18 cellular contexts compared by ENCODE assay signal in genomic region chr3:57949344-57949743, GRCh38. TPM values are rescaled to one million over a fixed set of nuclear protein-coding genes. Genes with fewer than 3 reads are reported as not detected.
DNase-seq lines count a peak whose midpoint lies in the region; ATAC-seq and TF ChIP-seq lines count a peak whose summit lies in the region.
"Had no signal": no experiment of that assay in that cellular context is flagged by ENCODE, and none has a peak within 500 bp of the region (broad histone marks: within the 10 kb centered on the region; RNA-seq: fewer than 3 reads in every experiment).

No MANE protein-coding gene starts in this region.

- H3K27ac ChIP-seq in C4-2B (peak overlapping the region; percentile 61), RWPE2 (ENCODE audit: poor library complexity, severe bottlenecking) (peak overlapping the region; percentile 68), gastroesophageal sphincter (peak overlapping the region; percentile 20 to 96 (median 92)), rectal smooth muscle tissue (ENCODE audit: low read depth, low read length) (peak overlapping the region; percentile 98)
- no peak overlapping the region for H3K27ac ChIP-seq in naive thymus-derived CD4-positive, alpha-beta T cell (ENCODE audit: low read depth, low read length)
- H3K27ac ChIP-seq: ovary had no signal

- no peak overlapping the region for H3K9ac ChIP-seq in rectal smooth muscle tissue (ENCODE audit: low read length)

- H3K4me3 ChIP-seq in RWPE2 (ENCODE audit: severe bottlenecking) (no peak overlapping the region), gastroesophageal sphincter (no peak overlapping the region), rectal smooth muscle tissue (ENCODE audit: low read length) (no peak overlapping the region)
- H3K4me3 ChIP-seq in naive thymus-derived CD4-positive, alpha-beta T cell (ENCODE audit: low read length): no peak overlapping the region
- H3K4me3 ChIP-seq: ovary had no signal

- TF ChIP-seq CTCF in C4-2B (conservative IDR thresholded peaks at IDR 0.05) (no peak), RWPE2 (IDR thresholded peaks at IDR 0.05; ENCODE audit: poor library complexity, severe bottlenecking) (no peak), gastroesophageal sphincter (IDR thresholded peaks at IDR 0.05) (no peak), Calu3 (IDR thresholded peaks at IDR 0.05; ENCODE audit: unreplicated experiment) (no peak)

- no peak; the same call in 2 of the 3 replicates for ATAC-seq in RWPE2 (ENCODE audit: low read depth)
- no peak for ATAC-seq in gastroesophageal sphincter
- no peak for ATAC-seq in naive thymus-derived CD4-positive, alpha-beta T cell
- ATAC-seq in stimulated activated naive CD8-positive, alpha-beta T cell treated with anti-CD3 and anti-CD28 coated beads, Interleukin-15, amount 100 ng/mL, for 72 hours: no peak
- ATAC-seq: activated CD8-positive, alpha-beta T cell treated with anti-CD3 and anti-CD28 coated beads, Interleukin-2, amount 10 ng/mL, durations not matched to agents 7 days and 5 days; activated T-cell treated with anti-CD3 and anti-CD28 coated beads, Interleukin-2, amount 50 U/mL, for 72 hours had no signal

- H3K4me1 ChIP-seq in RWPE2 (ENCODE audit: insufficient read depth, poor library complexity, severe bottlenecking): peaks cover 27% of the 10 kb centered on the region
- peaks cover 13 to 77% (median 41%) of the 10 kb centered on the region in 3 donors for H3K4me1 ChIP-seq in gastroesophageal sphincter
- H3K4me1 ChIP-seq in rectal smooth muscle tissue (ENCODE audit: control insufficient read depth, insufficient read depth, low read length): peaks cover 42% of the 10 kb centered on the region
- H3K4me1 ChIP-seq in naive thymus-derived CD4-positive, alpha-beta T cell (ENCODE audit: control insufficient read depth in 2 of 2, insufficient read depth in 2 of 2, low read length in 2 of 2): no peaks in the 10 kb centered on the region

- CTCF ChIA-PET in Calu3 (lab: Charles Lee): interaction anchor here (0.6 kb wide), 2 partner anchors 323 to 1151 kb away, joined by 3 to 4 read pairs; no protein-coding TSS in a partner anchor
- CTCF ChIA-PET in naive thymus-derived CD4-positive, alpha-beta T cell (lab: Charles Lee): no interaction called here
- CTCF ChIA-PET in activated naive CD4-positive, alpha-beta T cell treated with anti-CD3 and anti-CD28 coated beads for 36 hours (lab: Charles Lee): no interaction called here

- no peaks in the 10 kb centered on the region for H3K9me3 ChIP-seq in RWPE2 (ENCODE audit: severe bottlenecking)
- no peaks in the 10 kb centered on the region for H3K9me3 ChIP-seq in gastroesophageal sphincter
- no peaks in the 10 kb centered on the region for H3K9me3 ChIP-seq in naive thymus-derived CD4-positive, alpha-beta T cell (ENCODE audit: control insufficient read depth in 2 of 3, low read length in 3 of 3)
- H3K9me3 ChIP-seq: ovary had no signal

- H3K27ac Mint-ChIP-seq in Calu3 (ENCODE audit: unreplicated experiment): no peak overlapping the region
- no peak overlapping the region for H3K27ac Mint-ChIP-seq in naive thymus-derived CD4-positive, alpha-beta T cell
- H3K27ac Mint-ChIP-seq in stimulated activated naive CD8-positive, alpha-beta T cell treated with anti-CD3 and anti-CD28 coated beads, Interleukin-15, amount 100 ng/mL, for 72 hours: no peak overlapping the region
- H3K27ac Mint-ChIP-seq in activated naive CD4-positive, alpha-beta T cell treated with anti-CD3 and anti-CD28 coated beads for 36 hours: no peak overlapping the region
- H3K27ac Mint-ChIP-seq: activated B cell treated with CpG ODN at 0.5 μM for 24 hours; activated CD8-positive, alpha-beta T cell treated with anti-CD3 and anti-CD28 coated beads, Interleukin-2, amount 10 ng/mL, durations not matched to agents 7 days and 5 days; activated naive CD8-positive, alpha-beta T cell treated with anti-CD3 and anti-CD28 coated beads for 36 hours; activated T-cell treated with anti-CD3 and anti-CD28 coated beads, Interleukin-2, amount 50 U/mL, for 72 hours; CD4-positive, alpha-beta T cell had no signal

- H3K4me1 Mint-ChIP-seq in Calu3 (ENCODE audit: low read depth, unreplicated experiment): peaks cover 28% of the 10 kb centered on the region
- peaks cover 0 to 1% (median 0%) of the 10 kb centered on the region in 7 donors for H3K4me1 Mint-ChIP-seq in naive thymus-derived CD4-positive, alpha-beta T cell
- peaks cover 7% of the 10 kb centered on the region for H3K4me1 Mint-ChIP-seq in stimulated activated naive CD8-positive, alpha-beta T cell treated with anti-CD3 and anti-CD28 coated beads, Interleukin-15, amount 100 ng/mL, for 72 hours
- no peaks in the 10 kb centered on the region for H3K4me1 Mint-ChIP-seq in activated naive CD4-positive, alpha-beta T cell treated with anti-CD3 and anti-CD28 coated beads for 36 hours (ENCODE audit: low read depth)
- H3K4me1 Mint-ChIP-seq: activated B cell treated with CpG ODN at 0.5 μM for 24 hours; activated naive CD8-positive, alpha-beta T cell treated with anti-CD3 and anti-CD28 coated beads for 36 hours had no signal

- BruUV-seq in Calu3 (replicated peaks; lab: Mats Ljungman, UMichigan): no TSS peak

- intact Hi-C loops in Calu3 (cut with micrococcal nuclease; ENCODE audit: unreplicated experiment): no loop called here
- intact Hi-C loops in naive thymus-derived CD4-positive, alpha-beta T cell (cut with micrococcal nuclease): no loop called here
- intact Hi-C loops in activated naive CD4-positive, alpha-beta T cell treated with anti-CD3 and anti-CD28 coated beads for 36 hours (cut with micrococcal nuclease): no loop called here

- POLR2A ChIA-PET in naive thymus-derived CD4-positive, alpha-beta T cell (lab: Charles Lee): no interaction called here

- TF ChIP-seq EP300 in gastroesophageal sphincter (IDR thresholded peaks at IDR 0.05): no peak

- TF ChIP-seq POLR2A in gastroesophageal sphincter (IDR thresholded peaks at IDR 0.05): no peak

- H3K27me3 ChIP-seq in RWPE2 (ENCODE audit: insufficient read depth, poor library complexity, severe bottlenecking): no peaks in the 10 kb centered on the region
- H3K27me3 ChIP-seq in gastroesophageal sphincter: no peaks in the 10 kb centered on the region
- no peaks in the 10 kb centered on the region for H3K27me3 ChIP-seq in rectal smooth muscle tissue (ENCODE audit: control insufficient read depth, insufficient read depth, low read length)
- H3K27me3 ChIP-seq in naive thymus-derived CD4-positive, alpha-beta T cell (ENCODE audit: control insufficient read depth in 2 of 2, insufficient read depth in 2 of 2, low read length in 2 of 2): no peaks in the 10 kb centered on the region
- H3K27me3 ChIP-seq: ovary had no signal

- H3K27me3 Mint-ChIP-seq in Calu3 (ENCODE audit: unreplicated experiment): no peaks in the 10 kb centered on the region
- peaks cover 0 to 12% (median 4%) of the 10 kb centered on the region in 5 donors for H3K27me3 Mint-ChIP-seq in naive thymus-derived CD4-positive, alpha-beta T cell
- H3K27me3 Mint-ChIP-seq in stimulated activated naive CD8-positive, alpha-beta T cell treated with anti-CD3 and anti-CD28 coated beads, Interleukin-15, amount 100 ng/mL, for 72 hours: peaks cover 7% of the 10 kb centered on the region
- no peaks in the 10 kb centered on the region for H3K27me3 Mint-ChIP-seq in activated naive CD4-positive, alpha-beta T cell treated with anti-CD3 and anti-CD28 coated beads for 36 hours (ENCODE audit: low read depth)
- H3K27me3 Mint-ChIP-seq: activated naive CD8-positive, alpha-beta T cell treated with anti-CD3 and anti-CD28 coated beads for 36 hours; CD4-positive, alpha-beta T cell had no signal

- DNase-seq in RWPE2 (ENCODE audit: low spot score) (no peak), Calu3 (no peak)
- no peak for DNase-seq in naive thymus-derived CD4-positive, alpha-beta T cell
- DNase-seq in stimulated activated naive CD8-positive, alpha-beta T cell treated with anti-CD3 and anti-CD28 coated beads, Interleukin-15, amount 100 ng/mL, for 72 hours: no peak
- DNase-seq in activated naive CD4-positive, alpha-beta T cell treated with anti-CD3 and anti-CD28 coated beads for 36 hours: no peak
- DNase-seq: activated B cell treated with CpG ODN at 0.5 μM for 24 hours; activated CD8-positive, alpha-beta T cell treated with anti-CD3 and anti-CD28 coated beads, Interleukin-2, amount 10 ng/mL, durations not matched to agents 7 days and 5 days; activated naive CD8-positive, alpha-beta T cell treated with anti-CD3 and anti-CD28 coated beads for 36 hours; activated T-cell treated with anti-CD3 and anti-CD28 coated beads, Interleukin-2, amount 50 U/mL, for 72 hours; CD4-positive, alpha-beta T cell; DMS79; MM.1S; NCI-H1694; NCI-H345 had no signal

- WGBS in gastroesophageal sphincter (ENCODE audit: low coverage in 1 of 2), 2 donors: 60 to 82% methylated on average over 1 of the region's 5 CpGs

- no peak overlapping the region for H3K4me3 Mint-ChIP-seq in Calu3 (ENCODE audit: low read depth, unreplicated experiment)
- no peak overlapping the region for H3K4me3 Mint-ChIP-seq in naive thymus-derived CD4-positive, alpha-beta T cell
- no peak overlapping the region for H3K4me3 Mint-ChIP-seq in stimulated activated naive CD8-positive, alpha-beta T cell treated with anti-CD3 and anti-CD28 coated beads, Interleukin-15, amount 100 ng/mL, for 72 hours
- H3K4me3 Mint-ChIP-seq in activated naive CD4-positive, alpha-beta T cell treated with anti-CD3 and anti-CD28 coated beads for 36 hours: no peak overlapping the region
- H3K4me3 Mint-ChIP-seq: activated B cell treated with CpG ODN at 0.5 μM for 24 hours; activated CD8-positive, alpha-beta T cell treated with anti-CD3 and anti-CD28 coated beads, Interleukin-2, amount 10 ng/mL, durations not matched to agents 7 days and 5 days; activated naive CD8-positive, alpha-beta T cell treated with anti-CD3 and anti-CD28 coated beads for 36 hours; activated T-cell treated with anti-CD3 and anti-CD28 coated beads, Interleukin-2, amount 50 U/mL, for 72 hours; CD4-positive, alpha-beta T cell had no signal

- H3K36me3 ChIP-seq in RWPE2 (ENCODE audit: low read depth): no peaks in the 10 kb centered on the region
- no peaks in the 10 kb centered on the region for H3K36me3 ChIP-seq in gastroesophageal sphincter
- no peaks in the 10 kb centered on the region for H3K36me3 ChIP-seq in rectal smooth muscle tissue (ENCODE audit: control insufficient read depth, insufficient read depth, low read length)
- H3K36me3 ChIP-seq in naive thymus-derived CD4-positive, alpha-beta T cell (ENCODE audit: control insufficient read depth in 2 of 3, insufficient read depth in 3 of 3, low read length in 3 of 3): no peaks in the 10 kb centered on the region
- H3K36me3 ChIP-seq: ovary had no signal

- no peaks in the 10 kb centered on the region for H3K9me3 Mint-ChIP-seq in Calu3 (ENCODE audit: low read depth, unreplicated experiment)
- H3K9me3 Mint-ChIP-seq in naive thymus-derived CD4-positive, alpha-beta T cell: no peaks in the 10 kb centered on the region
- no peaks in the 10 kb centered on the region for H3K9me3 Mint-ChIP-seq in stimulated activated naive CD8-positive, alpha-beta T cell treated with anti-CD3 and anti-CD28 coated beads, Interleukin-15, amount 100 ng/mL, for 72 hours
- no peaks in the 10 kb centered on the region for H3K9me3 Mint-ChIP-seq in activated naive CD4-positive, alpha-beta T cell treated with anti-CD3 and anti-CD28 coated beads for 36 hours
- H3K9me3 Mint-ChIP-seq: activated B cell treated with CpG ODN at 0.5 μM for 24 hours; activated naive CD8-positive, alpha-beta T cell treated with anti-CD3 and anti-CD28 coated beads for 36 hours; activated T-cell treated with anti-CD3 and anti-CD28 coated beads, Interleukin-2, amount 50 U/mL, for 72 hours; CD4-positive, alpha-beta T cell had no signal

- H3K36me3 Mint-ChIP-seq in Calu3 (ENCODE audit: insufficient read depth, unreplicated experiment): peaks cover 10% of the 10 kb centered on the region
- H3K36me3 Mint-ChIP-seq in naive thymus-derived CD4-positive, alpha-beta T cell: no peaks in the 10 kb centered on the region
- H3K36me3 Mint-ChIP-seq in activated naive CD4-positive, alpha-beta T cell treated with anti-CD3 and anti-CD28 coated beads for 36 hours (ENCODE audit: low read depth): no peaks in the 10 kb centered on the region
- H3K36me3 Mint-ChIP-seq: activated naive CD8-positive, alpha-beta T cell treated with anti-CD3 and anti-CD28 coated beads for 36 hours had no signal

RNA-seq across cellular contexts. Expression of gene FLNB, which starts 58.9 kb away (rescaled TPM):
- total RNA-seq in gastroesophageal sphincter: 100 to 1,000 TPM in 1 of 4 donors, 10 to 100 TPM in 3; 60.2 to 138 (median 96.2) TPM
- 136 and 147 TPM in 2 replicates for total RNA-seq in Calu3 (2022)
- 10 to 100 TPM; 39.3 to 66.7 (median 64.9) TPM for total RNA-seq in naive thymus-derived CD4-positive, alpha-beta T cell
- polyA plus RNA-seq in naive thymus-derived CD4-positive, alpha-beta T cell: 10 to 100 TPM; 15.7 to 42.2 TPM
- total RNA-seq in activated naive CD4-positive, alpha-beta T cell treated with anti-CD3 and anti-CD28 coated beads for 36 hours: 10 to 100 TPM; 47.7 to 48.0 TPM
